Comparison of ENCODE assay signal across 10 cellular contexts in genomic region chr1:39141925-39142324, GRCh38.
DNase-seq lines count a peak whose midpoint lies in the region; ATAC-seq, FAIRE-seq and TF ChIP-seq lines count a peak whose summit lies in the region.
"Had no signal": no experiment of that assay in that cellular context is flagged by ENCODE, and none has a peak within 500 bp of the region (broad histone marks: within the 10 kb centered on the region; RNA-seq: fewer than 3 reads in every experiment).

No MANE protein-coding gene starts in this region.

- no peaks in the 10 kb centered on the region for H3K9me3 ChIP-seq in osteoblast (ENCODE audit: low read depth, low read length)

- no peak overlapping the region for H3K4me3 Mint-ChIP-seq in immature natural killer cell
- H3K4me3 Mint-ChIP-seq: CD8-positive, alpha-beta memory T cell had no signal

- H3K27me3 ChIP-seq in osteoblast (ENCODE audit: insufficient read depth, low read length) = no peaks in the 10 kb centered on the region

- no peak for ATAC-seq in HG02884 (IDR thresholded peaks at IDR 0.05; ENCODE audit: unreplicated experiment)

- H3K4me3 ChIP-seq in foreskin fibroblast (ENCODE audit: low read depth in 1 of 2, low read length in 2 of 2) = no peak overlapping the region
- no peak overlapping the region for H3K4me3 ChIP-seq in osteoblast (ENCODE audit: insufficient read depth, low read length)

- TF ChIP-seq CTCF in foreskin fibroblast (IDR thresholded peaks at IDR 0.05; ENCODE audit: low read depth, low read length) (no peak), osteoblast (IDR thresholded peaks at IDR 0.05; ENCODE audit: extremely low read depth, low read depth, low read length) (no peak)

- no peaks in the 10 kb centered on the region for H3K36me3 Mint-ChIP-seq in immature natural killer cell

- H3K27me3 Mint-ChIP-seq in immature natural killer cell (ENCODE audit: low read depth in 3 of 3) = peaks cover 0 to 7% (median 4%) of the 10 kb centered on the region in 3 donors

- H3K36me3 ChIP-seq in osteoblast (ENCODE audit: insufficient read depth, low read length) = no peaks in the 10 kb centered on the region

- H2AFZ ChIP-seq in osteoblast (ENCODE audit: low read length) = no peak overlapping the region

- peak; percentile 64 for DNase-seq in amniotic epithelial cell (ENCODE audit: low read depth)
- DNase-seq in foreskin fibroblast = peak; percentile 67 to 80
- DNase-seq in osteoblast (ENCODE audit: insufficient read length, low spot score, missing footprints) = peak; percentile 26
- DNase-seq in immature natural killer cell = no peak
- no peak for DNase-seq in HTR-8/SVneo (ENCODE audit: insufficient read length, low spot score)
- no peak for DNase-seq in DMS153 (lab: John Stamatoyannopoulos, UW)
- DNase-seq: activated CD8-positive, alpha-beta memory T cell treated with anti-CD3 and anti-CD28 coated beads for 24 hours; CD8-positive, alpha-beta memory T cell had no signal

- H4K20me1 ChIP-seq in osteoblast (ENCODE audit: insufficient read depth, low read length) = peaks cover 9% of the 10 kb centered on the region

- peaks cover 70% of the 10 kb centered on the region for H3K79me2 ChIP-seq in osteoblast (ENCODE audit: insufficient read depth, low read length)

- H3K27ac ChIP-seq in osteoblast (ENCODE audit: low read depth, low read length) = peak overlapping the region; percentile 22

- no peak overlapping the region for H3K27ac Mint-ChIP-seq in immature natural killer cell
- H3K27ac Mint-ChIP-seq: CD8-positive, alpha-beta memory T cell had no signal

- peak overlapping the region; percentile 14 for H3K4me2 ChIP-seq in osteoblast (ENCODE audit: insufficient read depth, low read length)

- no peaks in the 10 kb centered on the region for H3K4me1 Mint-ChIP-seq in immature natural killer cell
- H3K4me1 Mint-ChIP-seq: CD8-positive, alpha-beta memory T cell had no signal

- peak; percentile 56 for FAIRE-seq in G401.6 (lab: Jason Lieb, UNC)
- no peak for FAIRE-seq in HTR-8/SVneo (lab: Jason Lieb, UNC)

- peaks cover 35% of the 10 kb centered on the region for H3K4me1 ChIP-seq in osteoblast (ENCODE audit: insufficient read depth, low read length)

- H3K9me3 Mint-ChIP-seq in immature natural killer cell = no peaks in the 10 kb centered on the region
- H3K9me3 Mint-ChIP-seq: CD8-positive, alpha-beta memory T cell had no signal

Comparison
In these comparisons a context has a peak if more than half of its experiments do, and no peak if none do; other contexts are left out.
1. DNase-seq: peak in amniotic epithelial cell (single experiment), foreskin fibroblast (2 of 2) and osteoblast (single experiment); none in immature natural killer cell (0 of 3), HTR-8/SVneo (single experiment) and DMS153 (single experiment).